15 cellular contexts compared by ENCODE assay signal in genomic region chr3:112778298-112779008, GRCh38.
A peak's percentile ranks its signal among the peaks of the same experiment; 100 is the strongest.
DNase-seq lines count a peak whose midpoint lies in the region; ATAC-seq, FAIRE-seq and TF ChIP-seq lines count a peak whose summit lies in the region.
"Had no signal": no experiment of that assay in that cellular context is flagged by ENCODE, and none has a peak within 500 bp of the region (broad histone marks: within the 10 kb centered on the region; RNA-seq: fewer than 3 reads in every experiment).

No MANE protein-coding gene starts in this region.

- DNase-seq in HS-27A (ENCODE audit: low read depth) (peak; percentile 77), astrocyte of the spinal cord (ENCODE audit: low read depth, low spot score) (peak; percentile 82), keratinocyte (ENCODE audit: low read depth, low spot score) (no peak), DMS79 treated with DMSO at 0.1 percent for 48 hours (lab: John Stamatoyannopoulos, UW) (no peak), ureter (ENCODE audit: low spot score) (no peak)
- DNase-seq: activated CD4-positive, alpha-beta memory T cell treated with anti-CD3 and anti-CD28 coated beads, Interleukin-2, amount 10 ng/mL, durations not matched to agents 7 days and 5 days; activated naive CD8-positive, alpha-beta T cell treated with anti-CD3 and anti-CD28 coated beads, Interleukin-2, amount 10 ng/mL, durations not matched to agents 7 days and 5 days; C1 segment of cervical spinal cord; erythroblast; NCI-H2227 treated with DMSO at 0.1 percent for 48 hours; stimulated activated naive B cell treated with anti-CD40 and anti-IgM and Interleukin-4, amounts not matched to agents 10 μg/mL and 1 μg/mL and 100 μg/mL, for 72 hours had no signal

- H3K4me3 ChIP-seq in ACC112 (ENCODE audit: low read depth, low read length) (no peak overlapping the region), astrocyte of the spinal cord (ENCODE audit: low read depth, low read length) (no peak overlapping the region), keratinocyte (ENCODE audit: control insufficient read depth in 2 of 3, extremely low read depth in 1 of 3, insufficient read depth in 2 of 3, low read depth in 1 of 3, low read length in 3 of 3) (no peak overlapping the region)

- H4K20me1 ChIP-seq in keratinocyte (ENCODE audit: control insufficient read depth, extremely low read depth, insufficient read depth, low read length), result no peaks in the 10 kb centered on the region

- in situ Hi-C loops in astrocyte of the spinal cord (cut with HindIII; ENCODE audit: low sequenced_read_pairs), result no loop called here

- H2AFZ ChIP-seq in ACC112 (ENCODE audit: low read length, unreplicated experiment), result no peak overlapping the region
- no peak overlapping the region for H2AFZ ChIP-seq in keratinocyte (ENCODE audit: control insufficient read depth, low read length)

- peaks cover 71% of the 10 kb centered on the region for H3K4me1 ChIP-seq in ACC112 (ENCODE audit: control insufficient read depth, insufficient read depth, low read length, unreplicated experiment)
- peaks cover 70% of the 10 kb centered on the region for H3K4me1 ChIP-seq in keratinocyte (ENCODE audit: control insufficient read depth, extremely low read depth, insufficient read depth, low read length)

- H3K79me2 ChIP-seq in ACC112 (ENCODE audit: control insufficient read depth, insufficient read depth, low read length, unreplicated experiment), result no peaks in the 10 kb centered on the region
- H3K79me2 ChIP-seq in keratinocyte (ENCODE audit: control insufficient read depth, insufficient read depth, low read length), result no peaks in the 10 kb centered on the region

- FAIRE-seq in keratinocyte (lab: Jason Lieb, UNC), result peak; percentile 74
- FAIRE-seq: GM19239 had no signal

- H3K27ac ChIP-seq in ACC112 (ENCODE audit: low read depth, low read length) (peak overlapping the region; percentile 83), keratinocyte (ENCODE audit: control insufficient read depth, insufficient read depth, low read length) (peak overlapping the region; percentile 90)

- peak overlapping the region; percentile 4 for H3K4me2 ChIP-seq in keratinocyte (ENCODE audit: control insufficient read depth, extremely low read depth, insufficient read depth, low read depth, low read length)

- dilution Hi-C loops in keratinocyte (cut with MboI; ENCODE audit: extremely low pct_ligation_motif_present, low sequenced_read_pairs), result no loop called here

- ATAC-seq in GM21723 (IDR thresholded peaks at IDR 0.05; ENCODE audit: unreplicated experiment) (no peak), GM21619 (IDR thresholded peaks at IDR 0.05; ENCODE audit: unreplicated experiment) (no peak)
- ATAC-seq: stimulated activated naive B cell treated with anti-CD40 and anti-IgM and Interleukin-4, amounts not matched to agents 10 μg/mL and 1 μg/mL and 100 μg/mL, for 72 hours had no signal

- no peaks in the 10 kb centered on the region for H3K9me3 ChIP-seq in keratinocyte (ENCODE audit: control insufficient read depth, low read depth, low read length)

- no peaks in the 10 kb centered on the region for H3K27me3 ChIP-seq in ACC112 (ENCODE audit: insufficient read depth, low read length)
- no peaks in the 10 kb centered on the region for H3K27me3 ChIP-seq in keratinocyte (ENCODE audit: control insufficient read depth, extremely low read depth, insufficient read depth, low read length)

- TF ChIP-seq CTCF in astrocyte of the spinal cord (IDR thresholded peaks at IDR 0.05; ENCODE audit: low read depth, low read length) (no peak), keratinocyte (optimal IDR thresholded peaks at IDR 0.05 in 1 of 3, IDR thresholded peaks at IDR 0.05 in 1 of 3, conservative IDR thresholded peaks at IDR 0.05 in 1 of 3; ENCODE audit: extremely low read depth in 1 of 3, insufficient read depth in 2 of 3, low read length in 3 of 3) (no peak)

- no peaks in the 10 kb centered on the region for H3K36me3 ChIP-seq in ACC112 (ENCODE audit: insufficient read depth, low read length)
- H3K36me3 ChIP-seq in keratinocyte (ENCODE audit: control insufficient read depth in 2 of 2, extremely low read depth in 1 of 2, insufficient read depth in 2 of 2, low read length in 2 of 2), result no peaks in the 10 kb centered on the region

- H3K9ac ChIP-seq in keratinocyte (ENCODE audit: control insufficient read depth, extremely low read depth, insufficient read depth, low read length), result peak overlapping the region; percentile 31

- no peaks in the 10 kb centered on the region for H3K9me1 ChIP-seq in keratinocyte (ENCODE audit: control insufficient read depth, extremely low read depth, insufficient read depth, low read length)

Comparison
In these comparisons a context has a peak if more than half of its experiments do, and no peak if none do; other contexts are left out.
1. DNase-seq: peak in HS-27A (single experiment) and astrocyte of the spinal cord (single experiment); none in keratinocyte (single experiment), DMS79 treated with DMSO at 0.1 percent for 48 hours (single experiment) and ureter (single experiment).